Comparison of ENCODE assay signal across 25 cellular contexts in genomic region chr3:23111799-23112198, GRCh38.
"Had no signal": no experiment of that assay in that cellular context is flagged by ENCODE, and none has a peak within 500 bp of the region (broad histone marks: within the 10 kb centered on the region; RNA-seq: fewer than 3 reads in every experiment).

No MANE protein-coding gene starts in this region.

- DNase-seq: activated CD4-positive, alpha-beta memory T cell treated with anti-CD3 and anti-CD28 coated beads for 36 hours; activated CD4-positive, alpha-beta T cell treated with anti-CD3 and anti-CD28 coated beads for 1 hour; activated CD4-positive, alpha-beta T cell treated with anti-CD3 and anti-CD28 coated beads, Interleukin-2, amount 10 ng/mL, durations not matched to agents 24 days and 14 days; activated CD8-positive, alpha-beta memory T cell treated with anti-CD3 and anti-CD28 coated beads, Interleukin-2, amount 10 ng/mL, durations not matched to agents 7 days and 5 days; activated CD8-positive, alpha-beta memory T cell treated with anti-CD3 and anti-CD28 coated beads, Interleukin-2, amount 50 U/mL, for 4 hours; activated CD8-positive, alpha-beta T cell treated with anti-CD3 and anti-CD28 coated beads, Interleukin-2, amount 10 ng/mL, durations not matched to agents 7 days and 5 days; activated gamma-delta T cell; activated naive CD4-positive, alpha-beta T cell; activated naive CD4-positive, alpha-beta T cell treated with anti-CD3 and anti-CD28 coated beads, Interleukin-2, amount 10 ng/mL, durations not matched to agents 7 days and 5 days; activated naive CD8-positive, alpha-beta T cell treated with anti-CD3 and anti-CD28 coated beads, Interleukin-2, amount 10 ng/mL, durations not matched to agents 7 days and 5 days; activated T-cell treated with anti-CD3 and anti-CD28 coated beads, Interleukin-2, amount 50 U/mL, for 1 hour; activated T-cell treated with anti-CD3 and anti-CD28 coated beads, Interleukin-2, amount 50 U/mL, for 72 hours; central memory CD4-positive, alpha-beta T cell; cerebellar nuclear complex; effector memory CD4-positive, alpha-beta T cell; glutamatergic neuron; T-helper 2 cell had no signal

- H3K4me3 ChIP-seq: ascending aorta, breast epithelium, cardiac muscle cell, colonic mucosa had no signal

- H3K27me3 Mint-ChIP-seq: activated CD4-positive, alpha-beta T cell treated with anti-CD3 and anti-CD28 coated beads, Interleukin-2, amount 10 ng/mL, durations not matched to agents 24 days and 14 days; activated CD8-positive, alpha-beta memory T cell treated with anti-CD3 and anti-CD28 coated beads, Interleukin-2, amount 10 ng/mL, durations not matched to agents 7 days and 5 days; activated naive CD4-positive, alpha-beta T cell treated with anti-CD3 and anti-CD28 coated beads, Interleukin-2, amount 10 ng/mL, durations not matched to agents 7 days and 5 days; activated naive CD8-positive, alpha-beta T cell treated with anti-CD3 and anti-CD28 coated beads, Interleukin-2, amount 10 ng/mL, durations not matched to agents 7 days and 5 days; brain had no signal

- H3K27me3 ChIP-seq: ascending aorta, breast epithelium, cardiac muscle cell, colonic mucosa had no signal

- H3K36me3 ChIP-seq: ascending aorta, breast epithelium, cardiac muscle cell, colonic mucosa had no signal

- H3K27ac Mint-ChIP-seq: activated CD4-positive, alpha-beta memory T cell treated with anti-CD3 and anti-CD28 coated beads for 36 hours; activated CD4-positive, alpha-beta T cell treated with anti-CD3 and anti-CD28 coated beads, Interleukin-2, amount 10 ng/mL, durations not matched to agents 24 days and 14 days; activated CD8-positive, alpha-beta memory T cell treated with anti-CD3 and anti-CD28 coated beads, Interleukin-2, amount 10 ng/mL, durations not matched to agents 7 days and 5 days; activated CD8-positive, alpha-beta T cell treated with anti-CD3 and anti-CD28 coated beads, Interleukin-2, amount 10 ng/mL, durations not matched to agents 7 days and 5 days; activated naive CD4-positive, alpha-beta T cell treated with anti-CD3 and anti-CD28 coated beads, Interleukin-2, amount 10 ng/mL, durations not matched to agents 7 days and 5 days; activated naive CD4-positive, alpha-beta T cell treated with anti-CD3 and anti-CD28 coated beads, Interleukin-2, amount 50 U/mL, for 72 hours; activated naive CD8-positive, alpha-beta T cell treated with anti-CD3 and anti-CD28 coated beads, Interleukin-2, amount 10 ng/mL, durations not matched to agents 7 days and 5 days; activated T-cell treated with anti-CD3 and anti-CD28 coated beads, Interleukin-2, amount 50 U/mL, for 72 hours; brain; endodermal cell; WTC11 had no signal

- H3K9me3 Mint-ChIP-seq: activated CD4-positive, alpha-beta memory T cell treated with anti-CD3 and anti-CD28 coated beads for 36 hours; activated CD4-positive, alpha-beta T cell treated with anti-CD3 and anti-CD28 coated beads, Interleukin-2, amount 10 ng/mL, durations not matched to agents 24 days and 14 days; activated naive CD4-positive, alpha-beta T cell treated with anti-CD3 and anti-CD28 coated beads, Interleukin-2, amount 10 ng/mL, durations not matched to agents 7 days and 5 days; activated naive CD4-positive, alpha-beta T cell treated with anti-CD3 and anti-CD28 coated beads, Interleukin-2, amount 50 U/mL, for 72 hours; activated naive CD8-positive, alpha-beta T cell treated with anti-CD3 and anti-CD28 coated beads, Interleukin-2, amount 10 ng/mL, durations not matched to agents 7 days and 5 days; activated T-cell treated with anti-CD3 and anti-CD28 coated beads, Interleukin-2, amount 50 U/mL, for 72 hours; brain; endodermal cell; WTC11 had no signal

- H3K4me1 ChIP-seq: breast epithelium had no signal

- H3K9me3 ChIP-seq: ascending aorta, breast epithelium, colonic mucosa had no signal

- H3K27ac ChIP-seq: ascending aorta, breast epithelium, cardiac muscle cell, colonic mucosa had no signal

- H3K36me3 Mint-ChIP-seq: activated CD4-positive, alpha-beta memory T cell treated with anti-CD3 and anti-CD28 coated beads for 36 hours; activated CD8-positive, alpha-beta memory T cell treated with anti-CD3 and anti-CD28 coated beads, Interleukin-2, amount 10 ng/mL, durations not matched to agents 7 days and 5 days; activated naive CD4-positive, alpha-beta T cell treated with anti-CD3 and anti-CD28 coated beads, Interleukin-2, amount 10 ng/mL, durations not matched to agents 7 days and 5 days; activated naive CD4-positive, alpha-beta T cell treated with anti-CD3 and anti-CD28 coated beads, Interleukin-2, amount 50 U/mL, for 72 hours; activated naive CD8-positive, alpha-beta T cell treated with anti-CD3 and anti-CD28 coated beads, Interleukin-2, amount 10 ng/mL, durations not matched to agents 7 days and 5 days; brain; WTC11 had no signal

- H3K4me3 Mint-ChIP-seq: activated CD4-positive, alpha-beta memory T cell treated with anti-CD3 and anti-CD28 coated beads for 36 hours; activated CD4-positive, alpha-beta T cell treated with anti-CD3 and anti-CD28 coated beads, Interleukin-2, amount 10 ng/mL, durations not matched to agents 24 days and 14 days; activated CD8-positive, alpha-beta memory T cell treated with anti-CD3 and anti-CD28 coated beads, Interleukin-2, amount 10 ng/mL, durations not matched to agents 7 days and 5 days; activated CD8-positive, alpha-beta T cell treated with anti-CD3 and anti-CD28 coated beads, Interleukin-2, amount 10 ng/mL, durations not matched to agents 7 days and 5 days; activated naive CD4-positive, alpha-beta T cell treated with anti-CD3 and anti-CD28 coated beads, Interleukin-2, amount 10 ng/mL, durations not matched to agents 7 days and 5 days; activated naive CD8-positive, alpha-beta T cell treated with anti-CD3 and anti-CD28 coated beads, Interleukin-2, amount 10 ng/mL, durations not matched to agents 7 days and 5 days; activated T-cell treated with anti-CD3 and anti-CD28 coated beads, Interleukin-2, amount 50 U/mL, for 72 hours; brain; endodermal cell; WTC11 had no signal

- ATAC-seq: activated CD8-positive, alpha-beta memory T cell treated with anti-CD3 and anti-CD28 coated beads, Interleukin-2, amount 10 ng/mL, durations not matched to agents 7 days and 5 days; activated CD8-positive, alpha-beta T cell treated with anti-CD3 and anti-CD28 coated beads, Interleukin-2, amount 10 ng/mL, durations not matched to agents 7 days and 5 days; activated naive CD4-positive, alpha-beta T cell treated with anti-CD3 and anti-CD28 coated beads, Interleukin-2, amount 50 U/mL, for 72 hours; activated T-cell treated with anti-CD3 and anti-CD28 coated beads, Interleukin-2, amount 50 U/mL, for 72 hours had no signal
